ENCODE assay signal across 8 cellular contexts in the genomic region with DNA sequence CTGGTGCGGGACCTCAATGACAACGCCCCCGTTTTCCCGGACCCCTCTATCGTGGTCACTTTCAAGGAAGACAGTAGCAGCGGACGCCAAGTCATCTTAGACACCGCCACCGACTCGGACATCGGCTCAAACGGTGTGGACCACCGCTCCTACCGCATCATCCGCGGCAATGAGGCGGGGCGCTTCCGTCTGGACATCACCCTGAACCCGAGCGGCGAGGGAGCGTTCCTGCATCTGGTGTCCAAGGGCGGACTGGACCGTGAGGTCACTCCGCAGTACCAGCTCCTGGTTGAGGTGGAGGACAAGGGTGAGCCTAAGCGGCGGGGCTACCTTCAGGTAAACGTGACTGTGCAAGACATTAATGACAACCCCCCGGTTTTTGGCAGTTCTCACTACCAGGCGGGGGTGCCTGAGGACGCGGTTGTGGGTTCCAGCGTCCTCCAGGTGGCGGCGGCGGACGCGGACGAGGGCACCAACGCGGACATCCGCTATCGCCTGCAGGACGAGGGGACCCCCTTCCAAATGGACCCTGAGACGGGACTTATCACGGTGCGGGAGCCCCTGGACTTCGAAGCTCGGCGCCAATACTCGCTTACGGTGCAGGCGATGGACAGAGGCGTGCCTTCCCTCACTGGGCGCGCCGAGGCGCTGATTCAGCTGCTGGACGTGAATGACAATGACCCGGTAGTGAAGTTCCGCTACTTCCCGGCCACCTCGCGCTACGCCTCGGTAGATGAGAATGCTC. TPM values are rescaled to one million over a fixed set of nuclear protein-coding genes. Genes with fewer than 3 reads are reported as not detected.
A peak's percentile ranks its signal among the peaks of the same experiment; 100 is the strongest.
DNase-seq lines count a peak whose midpoint lies in the region; ATAC-seq and TF ChIP-seq lines count a peak whose summit lies in the region.

No MANE protein-coding gene starts in this region.

- peaks cover 0 to 3% of the 10 kb centered on the region in 2 donors for H3K9me3 Mint-ChIP-seq in effector memory CD8-positive, alpha-beta T cell

- peak in 2 of 5 experiments; percentile 8 to 21 for TF ChIP-seq CTCF in tibial nerve (IDR thresholded peaks at IDR 0.05)

- H4K8ac ChIP-seq in mesendoderm (ENCODE audit: low read depth, low read length) = no peak overlapping the region

- H3K9ac ChIP-seq in mesendoderm (ENCODE audit: low read length) = peak overlapping the region; percentile 63

- WGBS in mesendoderm (ENCODE audit: extremely low coverage, insufficient coverage, low lambda C conversion rate) = no CpG with 5 or more reads among the region's 67 CpGs
- 0 to 1% methylated on average over 41 to 61 of the region's 67 CpGs for WGBS in tibial nerve, 2 donors

- no peaks in the 10 kb centered on the region for H3K36me3 ChIP-seq in mesendoderm (ENCODE audit: control insufficient read depth, insufficient read depth, low read length)
- H3K36me3 ChIP-seq in tibial nerve = no peaks in the 10 kb centered on the region

- peaks cover 12 to 23% of the 10 kb centered on the region in 2 donors for H3K4me1 Mint-ChIP-seq in effector memory CD8-positive, alpha-beta T cell (ENCODE audit: low read depth in 2 of 2)

- H2BK120ac ChIP-seq in mesendoderm (ENCODE audit: low read depth, low read length) = no peak overlapping the region

- peaks cover 2% of the 10 kb centered on the region for H3K79me1 ChIP-seq in mesendoderm (ENCODE audit: low read length)

- no peak overlapping the region for H2AK5ac ChIP-seq in mesendoderm (ENCODE audit: low read length)

- no peak overlapping the region for H3K4ac ChIP-seq in mesendoderm (ENCODE audit: low read depth, low read length)

- no peak overlapping the region for H4K5ac ChIP-seq in mesendoderm (ENCODE audit: low read length)

- H3K4me3 Mint-ChIP-seq in effector memory CD8-positive, alpha-beta T cell = peak overlapping the region; percentile 77 to 81

- H3K4me1 ChIP-seq in mesendoderm (ENCODE audit: control insufficient read depth, low read depth, low read length) (peaks cover 4% of the 10 kb centered on the region), tibial nerve (peaks cover 0 to 40% (median 12%) of the 10 kb centered on the region in 4 donors)

- no peak overlapping the region for H3K18ac ChIP-seq in mesendoderm (ENCODE audit: low read length)

- ATAC-seq in effector memory CD8-positive, alpha-beta T cell (replicated peaks) = no peak
- no peak for ATAC-seq in HG03439 (IDR thresholded peaks at IDR 0.05; ENCODE audit: unreplicated experiment)

- H3K27ac ChIP-seq in mesendoderm (ENCODE audit: low read depth, low read length) (no peak overlapping the region), tibial nerve (peak overlapping the region in 3 of 4 donors; percentile 81 to 95 (median 85))

- H2BK5ac ChIP-seq in mesendoderm (ENCODE audit: low read length) = no peak overlapping the region

- no peak for TF ChIP-seq POLR2A in tibial nerve (IDR thresholded peaks at IDR 0.05)

- H3K27me3 Mint-ChIP-seq in effector memory CD8-positive, alpha-beta T cell = peaks cover 28 to 62% of the 10 kb centered on the region in 2 donors

- H3K27me3 ChIP-seq in mesendoderm (ENCODE audit: insufficient read depth, low read length, poor library complexity) = no peaks in the 10 kb centered on the region
- H3K27me3 ChIP-seq in tibial nerve = no peaks in the 10 kb centered on the region

- no peak for TF ChIP-seq EP300 in tibial nerve (IDR thresholded peaks at IDR 0.05)

- H3K27ac Mint-ChIP-seq in effector memory CD8-positive, alpha-beta T cell = no peak overlapping the region

- peak overlapping the region; percentile 56 for H3K4me3 ChIP-seq in mesendoderm (ENCODE audit: low read length)
- H3K4me3 ChIP-seq in tibial nerve = peak overlapping the region; percentile 59 to 92 (median 81)

- DNase-seq in DMS114 treated with DMSO at 0.1 percent for 48 hours (lab: John Stamatoyannopoulos, UW; ENCODE audit: unreplicated experiment) = peak; percentile 43
- DNase-seq in NCI-H2227 (lab: John Stamatoyannopoulos, UW; ENCODE audit: unreplicated experiment) = peak; percentile 64
- DNase-seq in effector memory CD8-positive, alpha-beta T cell = no peak
- peak; percentile 59 for DNase-seq in mesendoderm
- peak in 1 of 2 donors; percentile 18 for DNase-seq in tibial nerve (ENCODE audit: low spot score in 2 of 2)
- DNase-seq in NCI-H1105 (lab: John Stamatoyannopoulos, UW) = no peak
- DNase-seq in HuH-7.5 (ENCODE audit: low spot score) = no peak

- peaks cover 4% of the 10 kb centered on the region for H3K36me3 Mint-ChIP-seq in effector memory CD8-positive, alpha-beta T cell (ENCODE audit: insufficient read depth)

- H3K4me2 ChIP-seq in mesendoderm (ENCODE audit: low read length) = peak overlapping the region; percentile 96

- no peak overlapping the region for H3K23ac ChIP-seq in mesendoderm (ENCODE audit: low read length)

- H2BK15ac ChIP-seq in mesendoderm (replicated peaks; ENCODE audit: low read depth) = no peak overlapping the region

- no peaks in the 10 kb centered on the region for H3K79me2 ChIP-seq in mesendoderm (ENCODE audit: control insufficient read depth, insufficient read depth, low read length)

- H3K56ac ChIP-seq in mesendoderm (ENCODE audit: low read length) = peak overlapping the region; percentile 83

- no peaks in the 10 kb centered on the region for H3K9me3 ChIP-seq in tibial nerve

RNA-seq across cellular contexts. Expression of a gene that starts 2.2 kb away (rescaled TPM):
- polyA plus RNA-seq in mesendoderm (2013, experiment 1 of 2) = 0.84 TPM
- polyA plus RNA-seq in mesendoderm (2013, experiment 2 of 2) = 0.85 TPM
- total RNA-seq in tibial nerve = 10 to 100 TPM; 12.3 to 22.7 (median 18.4) TPM

Comparison
In these comparisons a context has a peak if more than half of its experiments do, and no peak if none do; other contexts are left out.
1. DNase-seq: peak in DMS114 treated with DMSO at 0.1 percent for 48 hours (single experiment), NCI-H2227 (single experiment) and mesendoderm (single experiment); none in effector memory CD8-positive, alpha-beta T cell (0 of 3), NCI-H1105 (single experiment) and HuH-7.5 (single experiment).